10 cellular contexts compared by ENCODE assay signal in the genomic region with DNA sequence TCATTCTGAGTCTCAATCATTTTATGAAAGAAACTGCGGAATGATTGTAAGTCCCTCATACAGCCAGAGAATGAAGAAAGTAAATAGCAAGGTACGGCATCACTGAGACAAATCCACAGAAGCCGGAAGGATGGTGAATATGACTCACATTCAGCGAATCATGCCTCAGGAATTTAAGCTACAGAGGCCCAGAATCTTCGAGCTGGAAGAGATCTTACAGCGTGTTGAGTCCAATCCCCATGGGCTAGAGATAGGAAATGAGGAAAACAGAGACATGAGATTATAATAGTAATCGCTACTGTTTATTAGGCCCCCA.
DNase-seq lines count a peak whose midpoint lies in the region; ATAC-seq, FAIRE-seq and TF ChIP-seq lines count a peak whose summit lies in the region.
"Had no signal": no experiment of that assay in that cellular context is flagged by ENCODE, and none has a peak within 500 bp of the region (broad histone marks: within the 10 kb centered on the region; RNA-seq: fewer than 3 reads in every experiment).

No MANE protein-coding gene starts in this region.

- peak overlapping the region; percentile 98 for H3K27ac ChIP-seq in smooth muscle cell (ENCODE audit: low read depth)
- H3K27ac ChIP-seq: right lobe of liver had no signal

- H3K4me3 ChIP-seq in fibroblast of villous mesenchyme (ENCODE audit: low read depth, low read length) (no peak overlapping the region), smooth muscle cell (no peak overlapping the region)
- H3K4me3 ChIP-seq: right lobe of liver had no signal

- peak; percentile 54 for DNase-seq in H54 (ENCODE audit: insufficient read length, low spot score)
- peak; percentile 89 for DNase-seq in fibroblast of villous mesenchyme (ENCODE audit: low read depth)
- no peak for DNase-seq in smooth muscle cell (lab: John Stamatoyannopoulos, UW; ENCODE audit: unreplicated experiment)
- no peak for DNase-seq in mucosa of gallbladder (ENCODE audit: low spot score)
- DNase-seq: activated CD4-positive, alpha-beta T cell treated with anti-CD3 and anti-CD28 coated beads, Interleukin-2, amount 50 U/mL, for 4 hours; immature natural killer cell; right lobe of liver had no signal

- H4K20me1 ChIP-seq in smooth muscle cell (ENCODE audit: low read depth): no peaks in the 10 kb centered on the region

- TF ChIP-seq CTCF in fibroblast of villous mesenchyme (IDR thresholded peaks at IDR 0.05; ENCODE audit: insufficient read depth, low read depth, low read length) (no peak), smooth muscle cell (IDR thresholded peaks at IDR 0.05; ENCODE audit: borderline replicate concordance, insufficient read depth, poor library complexity, severe bottlenecking) (no peak)

- H2AFZ ChIP-seq in smooth muscle cell (ENCODE audit: low read depth): no peak overlapping the region

- H3K9ac ChIP-seq in smooth muscle cell (ENCODE audit: low read depth): peak overlapping the region; percentile 81

- ATAC-seq in SK-N-SH treated with all-trans-retinoic acid at 6 μM for 48 hours: peak; percentile 90
- no peak for ATAC-seq in GM21526 (IDR thresholded peaks at IDR 0.05; ENCODE audit: low FRiP score, unreplicated experiment)
- ATAC-seq in GM18519 (IDR thresholded peaks at IDR 0.05; ENCODE audit: low FRiP score, unreplicated experiment): no peak
- ATAC-seq: right lobe of liver had no signal

- no peak for TF ChIP-seq POLR2A in H54 (IDR thresholded peaks at IDR 0.05; ENCODE audit: low read depth, low read length)

- no peaks in the 10 kb centered on the region for H3K36me3 ChIP-seq in smooth muscle cell (ENCODE audit: low read depth)
- H3K36me3 ChIP-seq: right lobe of liver had no signal

- H3K4me2 ChIP-seq in smooth muscle cell: peak overlapping the region; percentile 72

- peak; percentile 82 for FAIRE-seq in H54 (lab: Jason Lieb, UNC)

- H3K9me3 ChIP-seq in smooth muscle cell (replicated peaks; ENCODE audit: low read depth): no peaks in the 10 kb centered on the region
- H3K9me3 ChIP-seq: right lobe of liver had no signal

- peaks cover 5% of the 10 kb centered on the region for H3K4me1 ChIP-seq in smooth muscle cell (ENCODE audit: low read depth)
- H3K4me1 ChIP-seq: right lobe of liver had no signal

- H3K27me3 ChIP-seq in smooth muscle cell (ENCODE audit: low read depth): no peaks in the 10 kb centered on the region
- H3K27me3 ChIP-seq: right lobe of liver had no signal

- H3K79me2 ChIP-seq in smooth muscle cell (ENCODE audit: low read depth): no peaks in the 10 kb centered on the region

- H3F3A ChIP-seq in smooth muscle cell (ENCODE audit: low read depth): peaks cover 10% of the 10 kb centered on the region

- WGBS in smooth muscle cell (ENCODE audit: low lambda C conversion rate): 9% methylated on average over 7 of the region's 7 CpGs

TF ChIP-seq in SK-N-SH treated with all-trans-retinoic acid at 6 μM for 48 hours, 23 proteins besides CTCF, POLR2A, EP300 and RAD21:
- TF ChIP-seq ZNF565 (CRISPR knock-in tag; conservative IDR thresholded peaks at IDR 0.05; ENCODE audit: low read depth): no peak
- TF ChIP-seq CREB5 (CRISPR knock-in tag; IDR thresholded peaks at IDR 0.05; ENCODE audit: low read depth): no peak
- TF ChIP-seq TOX (CRISPR knock-in tag; IDR thresholded peaks at IDR 0.05; ENCODE audit: borderline replicate concordance): peak; percentile 40; the same call in 1 of the 2 replicates

Comparison
In these comparisons a context has a peak if more than half of its experiments do, and no peak if none do; other contexts are left out.
1. DNase-seq: peak in H54 (single experiment) and fibroblast of villous mesenchyme (single experiment); none in smooth muscle cell (single experiment) and mucosa of gallbladder (single experiment).